In genomic region chr1:220705782-220706181, GRCh38 we compare ENCODE assay signal across 34 cellular contexts. TPM values are rescaled to one million over a fixed set of nuclear protein-coding genes. Genes with fewer than 3 reads are reported as not detected.
"Had no signal": no experiment of that assay in that cellular context is flagged by ENCODE, and none has a peak within 500 bp of the region (broad histone marks: within the 10 kb centered on the region; RNA-seq: fewer than 3 reads in every experiment).

No MANE protein-coding gene starts in this region.

- H3K36me3 ChIP-seq: breast epithelium, SJSA1 had no signal

- H3K9me3 ChIP-seq: breast epithelium, SJSA1, SK-N-SH had no signal

- H3K36me3 Mint-ChIP-seq: activated naive CD8-positive, alpha-beta T cell treated with anti-CD3 and anti-CD28 coated beads for 36 hours; T-cell had no signal

- H3K9ac ChIP-seq: SK-N-SH had no signal

- H3K27me3 ChIP-seq: breast epithelium, SJSA1 had no signal

- H3K4me2 ChIP-seq: SK-N-SH had no signal

- DNase-seq: activated B cell treated with CpG ODN at 0.5 μM for 24 hours; activated CD4-positive, alpha-beta T cell treated with anti-CD3 and anti-CD28 coated beads for 48 hours; activated CD4-positive, alpha-beta T cell treated with anti-CD3 and anti-CD28 coated beads, Interleukin-2, amount 50 U/mL, for 4 hours; activated CD4-positive, CD25-positive, alpha-beta regulatory T cell treated with anti-CD3 and anti-CD28 coated beads, Interleukin-2, amount 50 U/mL, for 72 hours; activated CD8-positive, alpha-beta T cell treated with anti-CD3 and anti-CD28 coated beads for 36 hours; activated effector memory CD4-positive, alpha-beta T cell treated with anti-CD3 and anti-CD28 coated beads, Interleukin-2, amount 50 U/mL, for 16 hours; activated naive CD4-positive, alpha-beta T cell; activated naive CD4-positive, alpha-beta T cell treated with anti-CD3 and anti-CD28 coated beads, Interleukin-2, amount 50 U/mL, for 16 hours; activated naive CD8-positive, alpha-beta T cell treated with anti-CD3 and anti-CD28 coated beads for 36 hours; activated T-cell treated with anti-CD3 and anti-CD28 coated beads, Interleukin-2, amount 50 U/mL, for 1 hour; activated T-cell treated with anti-CD3 and anti-CD28 coated beads, Interleukin-2, amount 50 U/mL, for 72 hours; amniotic stem cell; aorta; NCI-H1048; NCI-H1105 treated with DMSO at 0.1 percent for 48 hours; NCI-H1436; NCI-H1694; NCI-H1930; NCI-H2081 treated with DMSO at 0.1 percent for 48 hours; NCI-H226; NCI-H446 treated with DMSO at 0.1 percent for 48 hours; NCI-H524 treated with DMSO at 0.1 percent for 48 hours; RPMI8226; SHP77 treated with DMSO at 0.1 percent for 48 hours; SK-N-SH; T-cell; T-helper 17 cell had no signal

- H3K4me1 Mint-ChIP-seq: activated naive CD8-positive, alpha-beta T cell treated with anti-CD3 and anti-CD28 coated beads for 36 hours; activated T-helper 17 cell treated with anti-CD3 and anti-CD28 coated beads, Interleukin-2, amount 50 U/mL, for 72 hours had no signal

- H3K9me3 Mint-ChIP-seq: activated B cell treated with CpG ODN at 0.5 μM for 24 hours; activated CD8-positive, alpha-beta T cell treated with anti-CD3 and anti-CD28 coated beads for 36 hours; activated naive CD8-positive, alpha-beta T cell treated with anti-CD3 and anti-CD28 coated beads for 36 hours; activated T-helper 17 cell treated with anti-CD3 and anti-CD28 coated beads, Interleukin-2, amount 50 U/mL, for 72 hours; T-cell had no signal

- H3K4me3 ChIP-seq: breast epithelium, K562, SJSA1 had no signal

- H3K9me2 ChIP-seq: SK-N-SH had no signal

- H3K27me3 Mint-ChIP-seq: activated B cell treated with CpG ODN at 0.5 μM for 24 hours had no signal

- H3K27ac ChIP-seq: SJSA1, VCaP had no signal

- H3K27ac Mint-ChIP-seq: activated B cell treated with CpG ODN at 0.5 μM for 24 hours; activated CD8-positive, alpha-beta T cell treated with anti-CD3 and anti-CD28 coated beads for 36 hours; activated naive CD8-positive, alpha-beta T cell treated with anti-CD3 and anti-CD28 coated beads for 36 hours; activated T-cell treated with anti-CD3 and anti-CD28 coated beads, Interleukin-2, amount 50 U/mL, for 72 hours; activated T-helper 17 cell treated with anti-CD3 and anti-CD28 coated beads, Interleukin-2, amount 50 U/mL, for 72 hours; T-cell; T-helper 17 cell had no signal

- FAIRE-seq: K562 had no signal

- H3K4me1 ChIP-seq: breast epithelium, SJSA1 had no signal

- ATAC-seq: activated CD8-positive, alpha-beta T cell treated with anti-CD3 and anti-CD28 coated beads for 36 hours; activated T-cell treated with anti-CD3 and anti-CD28 coated beads, Interleukin-2, amount 50 U/mL, for 72 hours; activated T-helper 17 cell treated with anti-CD3 and anti-CD28 coated beads, Interleukin-2, amount 50 U/mL, for 72 hours; K562; Panc1; T-cell; T-helper 17 cell had no signal

- H3K4me3 Mint-ChIP-seq: activated B cell treated with CpG ODN at 0.5 μM for 24 hours; activated CD8-positive, alpha-beta T cell treated with anti-CD3 and anti-CD28 coated beads for 36 hours; activated naive CD8-positive, alpha-beta T cell treated with anti-CD3 and anti-CD28 coated beads for 36 hours; activated T-cell treated with anti-CD3 and anti-CD28 coated beads, Interleukin-2, amount 50 U/mL, for 72 hours; activated T-helper 17 cell treated with anti-CD3 and anti-CD28 coated beads, Interleukin-2, amount 50 U/mL, for 72 hours; T-cell; T-helper 17 cell had no signal

RNA-seq across cellular contexts. Expression of gene C1orf115, which starts 15.6 kb away (rescaled TPM):
- total RNA-seq: K562 had no signal
- polyA plus RNA-seq: K562 had no signal

RNA-seq across cellular contexts. Expression of gene MTARC2, which starts 42.3 kb away (rescaled TPM):
- total RNA-seq: activated CD8-positive, alpha-beta memory T cell treated with anti-CD3 and anti-CD28 coated beads for 36 hours; activated CD8-positive, alpha-beta T cell treated with anti-CD3 and anti-CD28 coated beads for 36 hours; activated naive CD8-positive, alpha-beta T cell treated with anti-CD3 and anti-CD28 coated beads for 36 hours; activated T-cell treated with anti-CD3 and anti-CD28 coated beads, Interleukin-2, amount 50 U/mL, for 72 hours; activated T-helper 17 cell treated with anti-CD3 and anti-CD28 coated beads, Interleukin-2, amount 50 U/mL, for 72 hours had no signal
